In genomic region chr3:74601793-74602192, GRCh38 we compare ENCODE assay signal across 27 cellular contexts. TPM values are rescaled to one million over a fixed set of nuclear protein-coding genes. Genes with fewer than 3 reads are reported as not detected.
"Had no signal": no experiment of that assay in that cellular context is flagged by ENCODE, and none has a peak within 500 bp of the region (broad histone marks: within the 10 kb centered on the region; RNA-seq: fewer than 3 reads in every experiment).

No MANE protein-coding gene starts in this region.

- H3K27me3 ChIP-seq: neural progenitor cell, ovary, right lobe of liver, sigmoid colon, stomach, thyroid gland, tibial nerve, upper lobe of left lung, vagina had no signal

- H2AFZ ChIP-seq: neural progenitor cell, parathyroid adenoma had no signal

- DNase-seq: occipital lobe; ovary; posterior cingulate gyrus; psoas muscle; right cardiac atrium; right lobe of liver; sigmoid colon; small intestine; stimulated activated CD4-positive, alpha-beta T cell treated with anti-CD3 and anti-CD28 coated beads, Interleukin-15, amount 100 ng/mL, for 24 hours; stimulated activated CD4-positive, alpha-beta T cell treated with anti-CD3 and anti-CD28 coated beads, Interleukin-2, amount 100 ng/mL, for 24 hours; stimulated activated CD4-positive, alpha-beta T cell treated with anti-CD3 and anti-CD28 coated beads, Interleukin-2, amount 100 ng/mL, for 48 hours; stimulated activated CD4-positive, alpha-beta T cell treated with anti-CD3 and anti-CD28 coated beads, Interleukin-4, amount 100 ng/mL, for 24 hours; stimulated activated naive B cell treated with anti-CD40 and anti-IgM and Interleukin-4, amounts not matched to agents 10 μg/mL and 1 μg/mL and 100 μg/mL, for 72 hours; stimulated activated naive CD4-positive, alpha-beta T cell treated with Interleukin-2 at 50 U/mL for 16 hours; stomach; thyroid gland; trophoblast cell; upper lobe of left lung had no signal

- H3K9ac ChIP-seq: neural progenitor cell, parathyroid adenoma had no signal

- H3K4me3 Mint-ChIP-seq: nephron; neural progenitor cell; stimulated activated effector memory CD8-positive, alpha-beta T cell treated with anti-CD3 and anti-CD28 coated beads, Interleukin-12 subunit alpha, Interleukin-12 subunit beta, amount 100 ng/mL, for 72 hours; stimulated activated naive B cell treated with anti-CD40 and anti-IgM and Interleukin-4, amounts not matched to agents 10 μg/mL and 1 μg/mL and 100 μg/mL, for 72 hours; stimulated activated naive CD8-positive, alpha-beta T cell treated with anti-CD3 and anti-CD28 coated beads, Interleukin-15, Interleukin-2, amounts not matched to agents 100 ng/mL and 50 ng/mL, for 24 hours had no signal

- H3K4me2 ChIP-seq: neural progenitor cell had no signal

- H3K27ac ChIP-seq: neural progenitor cell, ovary, parathyroid adenoma, psoas muscle, right lobe of liver, sigmoid colon, stomach, thoracic aorta, thyroid gland, tibial nerve, upper lobe of left lung, vagina had no signal

- H3K27ac Mint-ChIP-seq: nephron; neural progenitor cell; progenitor cell of endocrine pancreas; stimulated activated effector memory CD8-positive, alpha-beta T cell treated with anti-CD3 and anti-CD28 coated beads, Interleukin-12 subunit alpha, Interleukin-12 subunit beta, amount 100 ng/mL, for 72 hours; stimulated activated naive B cell treated with anti-CD40 and anti-IgM and Interleukin-4, amounts not matched to agents 10 μg/mL and 1 μg/mL and 100 μg/mL, for 72 hours; stimulated activated naive CD8-positive, alpha-beta T cell treated with anti-CD3 and anti-CD28 coated beads, Interleukin-15, Interleukin-2, amounts not matched to agents 100 ng/mL and 50 ng/mL, for 24 hours had no signal

- ATAC-seq: psoas muscle; right cardiac atrium; right lobe of liver; stimulated activated effector memory CD8-positive, alpha-beta T cell treated with anti-CD3 and anti-CD28 coated beads, Interleukin-12 subunit alpha, Interleukin-12 subunit beta, amount 100 ng/mL, for 72 hours; stimulated activated naive B cell treated with anti-CD40 and anti-IgM and Interleukin-4, amounts not matched to agents 10 μg/mL and 1 μg/mL and 100 μg/mL, for 72 hours had no signal

- H3K4me3 ChIP-seq: neural progenitor cell, ovary, psoas muscle, right lobe of liver, sigmoid colon, stomach, thoracic aorta, thyroid gland, tibial nerve, upper lobe of left lung, vagina had no signal

- H3K36me3 Mint-ChIP-seq: stimulated activated effector memory CD8-positive, alpha-beta T cell treated with anti-CD3 and anti-CD28 coated beads, Interleukin-12 subunit alpha, Interleukin-12 subunit beta, amount 100 ng/mL, for 72 hours; stimulated activated naive B cell treated with anti-CD40 and anti-IgM and Interleukin-4, amounts not matched to agents 10 μg/mL and 1 μg/mL and 100 μg/mL, for 72 hours had no signal

- H3K9me3 ChIP-seq: ovary, psoas muscle, right lobe of liver, sigmoid colon, stomach, thoracic aorta, thyroid gland, tibial nerve, upper lobe of left lung, vagina had no signal

- H3K79me2 ChIP-seq: parathyroid adenoma had no signal

- H3K4me1 Mint-ChIP-seq: nephron; stimulated activated effector memory CD8-positive, alpha-beta T cell treated with anti-CD3 and anti-CD28 coated beads, Interleukin-12 subunit alpha, Interleukin-12 subunit beta, amount 100 ng/mL, for 72 hours; stimulated activated naive B cell treated with anti-CD40 and anti-IgM and Interleukin-4, amounts not matched to agents 10 μg/mL and 1 μg/mL and 100 μg/mL, for 72 hours had no signal

- H3K4me1 ChIP-seq: neural progenitor cell, parathyroid adenoma, psoas muscle, right lobe of liver, sigmoid colon, stomach, tibial nerve, upper lobe of left lung, vagina had no signal

- H3K36me3 ChIP-seq: neural progenitor cell, ovary, right lobe of liver, sigmoid colon, stomach, thoracic aorta, thyroid gland, tibial nerve, upper lobe of left lung, vagina had no signal

- H3K27me3 Mint-ChIP-seq: progenitor cell of endocrine pancreas; stimulated activated naive B cell treated with anti-CD40 and anti-IgM and Interleukin-4, amounts not matched to agents 10 μg/mL and 1 μg/mL and 100 μg/mL, for 72 hours; stimulated activated naive CD8-positive, alpha-beta T cell treated with anti-CD3 and anti-CD28 coated beads, Interleukin-15, Interleukin-2, amounts not matched to agents 100 ng/mL and 50 ng/mL, for 24 hours had no signal

RNA-seq across cellular contexts. Expression of gene CNTN3, which starts 12.7 kb away (rescaled TPM):
- total RNA-seq: vagina had no signal
